ENCODE assay signal across 24 cellular contexts in genomic region chr1:48356901-48357300, GRCh38.
A peak's percentile ranks its signal among the peaks of the same experiment; 100 is the strongest.
DNase-seq lines count a peak whose midpoint lies in the region; ATAC-seq and TF ChIP-seq lines count a peak whose summit lies in the region.
"Had no signal": no experiment of that assay in that cellular context is flagged by ENCODE, and none has a peak within 500 bp of the region (broad histone marks: within the 10 kb centered on the region; RNA-seq: fewer than 3 reads in every experiment).

No MANE protein-coding gene starts in this region.

- no peak overlapping the region for H3K4me2 ChIP-seq in HCT116 (ENCODE audit: low read length)

- H3K36me3 ChIP-seq in HCT116 (ENCODE audit: control insufficient read depth in 1 of 2, insufficient read depth in 2 of 2, low read length in 2 of 2): no peaks in the 10 kb centered on the region

- no peak overlapping the region for H3K27ac ChIP-seq in HCT116 (ENCODE audit: low read depth, low read length)
- H3K27ac ChIP-seq: epithelial cell of prostate, heart left ventricle, uterus had no signal

- no peak overlapping the region for H3K9ac ChIP-seq in HCT116 (ENCODE audit: low read length)

- intact Hi-C loops in HCT116 (cut with micrococcal nuclease): no loop called here
- intact Hi-C loops in posterior cingulate gyrus (cut with DNase I): loop anchor here (2.0 to 10.0 kb wide), 2 partner anchors 142 to 178 kb away; no protein-coding TSS in a partner anchor

- H3K27ac Mint-ChIP-seq in chondrocyte (ENCODE audit: unreplicated experiment): no peak overlapping the region
- H3K27ac Mint-ChIP-seq: activated CD4-positive, alpha-beta T cell treated with anti-CD3 and anti-CD28 coated beads for 36 hours; activated naive CD8-positive, alpha-beta T cell treated with anti-CD3 and anti-CD28 coated beads, Interleukin-2, amount 10 ng/mL, durations not matched to agents 7 days and 5 days; CD4-positive, CD25-positive, alpha-beta regulatory T cell; stimulated activated naive CD8-positive, alpha-beta T cell treated with anti-CD3 and anti-CD28 coated beads, Interleukin-15, Interleukin-2, amounts not matched to agents 100 ng/mL and 50 ng/mL, for 24 hours; T-helper 1 cell treated with Interleukin-12 subunit alpha and Interleukin-12 subunit beta and Interleukin-4 antibody, amounts not matched to agents 30 μg/mL and 1 μg/mL, for 36 hours had no signal

- POLR2A ChIA-PET in HCT116 (lab: Charles Lee): no interaction called here

- H3K9me3 ChIP-seq in HCT116 (ENCODE audit: control insufficient read depth in 1 of 2, insufficient read depth in 1 of 2, low read depth in 1 of 2, low read length in 2 of 2): no peaks in the 10 kb centered on the region
- H3K9me3 ChIP-seq: heart left ventricle, uterus had no signal

- no peaks in the 10 kb centered on the region for H3K4me1 Mint-ChIP-seq in chondrocyte (ENCODE audit: low read depth)
- H3K4me1 Mint-ChIP-seq: activated CD4-positive, alpha-beta T cell treated with anti-CD3 and anti-CD28 coated beads for 36 hours; activated naive CD8-positive, alpha-beta T cell treated with anti-CD3 and anti-CD28 coated beads, Interleukin-2, amount 10 ng/mL, durations not matched to agents 7 days and 5 days; CD4-positive, CD25-positive, alpha-beta regulatory T cell had no signal

- no peaks in the 10 kb centered on the region for H3K9me3 Mint-ChIP-seq in chondrocyte (ENCODE audit: low read depth)
- H3K9me3 Mint-ChIP-seq: activated naive CD8-positive, alpha-beta T cell treated with anti-CD3 and anti-CD28 coated beads, Interleukin-2, amount 10 ng/mL, durations not matched to agents 7 days and 5 days; stimulated activated naive CD8-positive, alpha-beta T cell treated with anti-CD3 and anti-CD28 coated beads, Interleukin-15, Interleukin-2, amounts not matched to agents 100 ng/mL and 50 ng/mL, for 24 hours; T-helper 1 cell treated with Interleukin-12 subunit alpha and Interleukin-12 subunit beta and Interleukin-4 antibody, amounts not matched to agents 30 μg/mL and 1 μg/mL, for 36 hours had no signal

- H3K36me3 Mint-ChIP-seq in chondrocyte (ENCODE audit: low read depth): no peaks in the 10 kb centered on the region
- H3K36me3 Mint-ChIP-seq: activated naive CD8-positive, alpha-beta T cell treated with anti-CD3 and anti-CD28 coated beads, Interleukin-2, amount 10 ng/mL, durations not matched to agents 7 days and 5 days; CD4-positive, CD25-positive, alpha-beta regulatory T cell had no signal

- no peak for ATAC-seq in HCT116
- ATAC-seq: activated CD4-positive, alpha-beta T cell treated with anti-CD3 and anti-CD28 coated beads for 36 hours; heart left ventricle had no signal

- H3K4me3 ChIP-seq in AG10803 (ENCODE audit: low read length) (no peak overlapping the region), HCT116 (replicated peaks in 1 of 2; ENCODE audit: low read depth in 1 of 2, low read length in 2 of 2) (no peak overlapping the region)
- H3K4me3 ChIP-seq: heart left ventricle, uterus had no signal

- no peaks in the 10 kb centered on the region for H3K27me3 Mint-ChIP-seq in chondrocyte (ENCODE audit: low read depth)
- H3K27me3 Mint-ChIP-seq: activated CD4-positive, alpha-beta T cell treated with anti-CD3 and anti-CD28 coated beads for 36 hours; activated naive CD8-positive, alpha-beta T cell treated with anti-CD3 and anti-CD28 coated beads, Interleukin-2, amount 10 ng/mL, durations not matched to agents 7 days and 5 days; CD4-positive, CD25-positive, alpha-beta regulatory T cell; stimulated activated naive CD8-positive, alpha-beta T cell treated with anti-CD3 and anti-CD28 coated beads, Interleukin-15, Interleukin-2, amounts not matched to agents 100 ng/mL and 50 ng/mL, for 24 hours had no signal

- 0 out of 2 replicates have a peak, but pooled peaks have one; percentile 24 for TF ChIP-seq CTCF in AG10803 (conservative IDR thresholded peaks at IDR 0.05; ENCODE audit: low read length)
- TF ChIP-seq CTCF in HCT116 (IDR thresholded peaks at IDR 0.05 in 2 of 3, conservative IDR thresholded peaks at IDR 0.05 in 1 of 3; ENCODE audit: borderline replicate concordance in 1 of 3, insufficient read depth in 1 of 3, low read depth in 2 of 3, low read length in 2 of 3): no peak
- TF ChIP-seq CTCF in chondrocyte (IDR thresholded peaks at IDR 0.05): peak; percentile 71

- CTCF ChIA-PET in HCT116 (lab: Charles Lee): interaction anchor here (3.5 kb wide), 1 partner anchor 140 kb away, joined by 12 read pairs; no protein-coding TSS in a partner anchor

- no peaks in the 10 kb centered on the region for H3K79me2 ChIP-seq in HCT116 (ENCODE audit: insufficient read depth, low read length)

- BruUV-seq in HCT116 (replicated peaks; lab: Mats Ljungman, UMichigan): no TSS peak

- DNase-seq in AG10803 (ENCODE audit: low read depth) (no peak), HCT116 (ENCODE audit: low read depth, low spot score) (no peak), chondrocyte (ENCODE audit: low spot score) (no peak), medulla oblongata (ENCODE audit: extremely low spot score) (peak; percentile 21), OCI-M2 (lab: John Stamatoyannopoulos, UW; ENCODE audit: unreplicated experiment) (no peak), cerebellar nuclear complex (lab: John Stamatoyannopoulos, UW) (no peak), posterior cingulate gyrus (no peak)
- no peak for DNase-seq in stimulated activated CD8-positive, alpha-beta memory T cell treated with anti-CD3 and anti-CD28 coated beads, Interleukin-4, amount 100 ng/mL, for 48 hours
- DNase-seq: activated CD4-positive, alpha-beta T cell treated with anti-CD3 and anti-CD28 coated beads for 36 hours; activated effector memory CD4-positive, alpha-beta T cell treated with anti-CD3 and anti-CD28 coated beads, Interleukin-2, amount 50 U/mL, for 16 hours; activated naive CD8-positive, alpha-beta T cell treated with anti-CD3 and anti-CD28 coated beads, Interleukin-2, amount 10 ng/mL, durations not matched to agents 7 days and 5 days; CD4-positive, CD25-positive, alpha-beta regulatory T cell; central memory CD4-positive, alpha-beta T cell; foreskin fibroblast; mesenchymal stem cell; NCI-H1092; NCI-H187; NCI-H69; RPMI8226; uterus had no signal

- H3K9me2 ChIP-seq in HCT116 (ENCODE audit: insufficient read depth): no peaks in the 10 kb centered on the region

- H2AFZ ChIP-seq in HCT116 (ENCODE audit: low read depth, low read length, poor library complexity, severe bottlenecking): no peak overlapping the region

- no peak overlapping the region for H3K4me3 Mint-ChIP-seq in chondrocyte (ENCODE audit: unreplicated experiment)
- H3K4me3 Mint-ChIP-seq: activated CD4-positive, alpha-beta T cell treated with anti-CD3 and anti-CD28 coated beads for 36 hours; activated naive CD8-positive, alpha-beta T cell treated with anti-CD3 and anti-CD28 coated beads, Interleukin-2, amount 10 ng/mL, durations not matched to agents 7 days and 5 days; CD4-positive, CD25-positive, alpha-beta regulatory T cell; stimulated activated naive CD8-positive, alpha-beta T cell treated with anti-CD3 and anti-CD28 coated beads, Interleukin-15, Interleukin-2, amounts not matched to agents 100 ng/mL and 50 ng/mL, for 24 hours; T-helper 1 cell treated with Interleukin-12 subunit alpha and Interleukin-12 subunit beta and Interleukin-4 antibody, amounts not matched to agents 30 μg/mL and 1 μg/mL, for 36 hours had no signal

- TF ChIP-seq POLR2A in HCT116 (IDR thresholded peaks at IDR 0.05; ENCODE audit: borderline replicate concordance, extremely low read depth, insufficient read depth, insufficient read length): no peak

- no peaks in the 10 kb centered on the region; the same call in 1 of the 2 replicates for H4K20me1 ChIP-seq in HCT116 (ENCODE audit: insufficient read depth)

- 0 out of 2 replicates have a peak, but pooled peaks have one; percentile 3 for TF ChIP-seq RAD21 in HCT116 (IDR thresholded peaks at IDR 0.05; ENCODE audit: low read depth)

- RAD21 ChIA-PET in HCT116 (lab: Charles Lee; ENCODE audit: low non-redundant PET in 1 of 2, low total read pairs in 2 of 2, uncharacterized antibody in 2 of 2, unreplicated experiment in 2 of 2): no interaction called here

- H3K27me3 ChIP-seq in HCT116 (ENCODE audit: insufficient read depth, low read length): no peaks in the 10 kb centered on the region
- H3K27me3 ChIP-seq: heart left ventricle, uterus had no signal

- H3K4me1 ChIP-seq in HCT116 (ENCODE audit: control insufficient read depth in 1 of 2, insufficient read depth in 2 of 2, low read length in 2 of 2): no peaks in the 10 kb centered on the region
- H3K4me1 ChIP-seq: heart left ventricle, uterus had no signal

TF ChIP-seq in HCT116, 20 proteins besides CTCF, POLR2A, EP300 and RAD21 (continues in another document):
- TF ChIP-seq REST (IDR thresholded peaks at IDR 0.05; ENCODE audit: low read depth) (no peak), YY1 (IDR thresholded peaks at IDR 0.05; ENCODE audit: extremely low read depth, insufficient replicate concordance, low read depth, low read length) (no peak), POLR2AphosphoS5 (IDR thresholded peaks at IDR 0.05; ENCODE audit: low read depth, low read length) (no peak), ELF1 (IDR thresholded peaks at IDR 0.05; ENCODE audit: borderline replicate concordance, low read depth) (no peak), MAX (IDR thresholded peaks at IDR 0.05) (no peak)

Comparison
In these comparisons a context has a peak if more than half of its experiments do, and no peak if none do; other contexts are left out.
1. CTCF ChIP-seq: peak in AG10803 (single experiment) and chondrocyte (single experiment); none in HCT116 (0 of 3).